ENCODE assay signal across 11 cellular contexts in the genomic region with DNA sequence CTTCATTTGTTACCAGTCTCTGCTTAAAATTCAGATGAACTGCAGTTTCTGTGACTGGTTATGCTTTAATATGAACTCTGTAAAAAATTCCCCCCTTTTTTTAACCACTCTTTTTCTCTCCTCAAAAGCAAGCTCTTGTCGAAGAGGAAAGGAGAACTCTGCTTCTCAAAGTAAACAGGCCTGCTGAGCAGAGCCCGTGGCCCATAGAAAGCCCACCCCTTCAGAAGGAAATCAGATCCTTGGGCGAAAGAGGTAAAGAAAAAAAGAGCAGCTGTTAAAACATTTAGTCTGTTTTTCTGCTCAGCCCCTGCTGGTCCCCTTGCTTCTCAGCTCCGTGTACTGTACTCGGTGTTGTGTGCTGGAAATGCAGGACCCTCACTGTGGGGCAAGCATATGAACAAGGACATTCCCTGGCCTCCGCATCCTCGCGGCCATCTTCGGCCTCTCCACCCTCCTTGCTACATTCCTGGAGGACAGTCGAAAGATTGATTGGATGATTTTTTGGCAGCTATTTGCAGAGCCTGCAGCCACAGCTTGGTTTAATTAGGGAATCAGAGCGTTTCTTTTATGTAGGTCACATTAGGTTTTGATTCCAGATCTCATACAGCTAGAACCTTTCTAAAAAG.
DNase-seq lines count a peak whose midpoint lies in the region; ATAC-seq, FAIRE-seq and TF ChIP-seq lines count a peak whose summit lies in the region.
"Had no signal": no experiment of that assay in that cellular context is flagged by ENCODE, and none has a peak within 500 bp of the region (broad histone marks: within the 10 kb centered on the region; RNA-seq: fewer than 3 reads in every experiment).

No MANE protein-coding gene starts in this region.

- H3K27ac Mint-ChIP-seq in osteocyte (ENCODE audit: unreplicated experiment) = peak overlapping the region; percentile 90

- H3K4me3 ChIP-seq in esophagus squamous epithelium = peak overlapping the region in 1 of 4 donors; percentile 9
- H3K4me3 ChIP-seq in HepG2 (replicated peaks in 1 of 3; ENCODE audit: insufficient read depth in 1 of 3, low read depth in 2 of 3, low read length in 3 of 3) = no peak overlapping the region

- H3K9me3 ChIP-seq in esophagus squamous epithelium = no peaks in the 10 kb centered on the region
- no peaks in the 10 kb centered on the region for H3K9me3 ChIP-seq in HepG2 (ENCODE audit: low read length)

- no peaks in the 10 kb centered on the region for H3K9me3 Mint-ChIP-seq in osteocyte (ENCODE audit: unreplicated experiment)

- H3K36me3 ChIP-seq in esophagus squamous epithelium = no peaks in the 10 kb centered on the region
- no peaks in the 10 kb centered on the region for H3K36me3 ChIP-seq in HepG2 (replicated peaks in 1 of 2; ENCODE audit: control insufficient read depth in 1 of 2, insufficient read depth in 2 of 2, low read length in 2 of 2)

- no peaks in the 10 kb centered on the region for H4K20me1 ChIP-seq in HepG2 (ENCODE audit: insufficient read depth, low read length)

- DNase-seq in Daoy (ENCODE audit: low read depth) (peak; percentile 48), NCI-H345 treated with DMSO at 0.1 percent for 48 hours (lab: John Stamatoyannopoulos, UW; ENCODE audit: unreplicated experiment) (peak; percentile 23), esophagus squamous epithelium (lab: John Stamatoyannopoulos, UW) (no peak), osteocyte (ENCODE audit: extremely low spot score, unreplicated experiment) (peak; percentile 91), HepG2 (ENCODE audit: low spot score) (no peak)
- DNase-seq: activated gamma-delta T cell treated with Interleukin-2 at 50 U/mL for 16 hours had no signal

- ATAC-seq in HepG2 (no peak), HG03571 (IDR thresholded peaks at IDR 0.05; ENCODE audit: unreplicated experiment) (no peak), HG02870 (IDR thresholded peaks at IDR 0.05; ENCODE audit: unreplicated experiment) (no peak), HG03442 (IDR thresholded peaks at IDR 0.05; ENCODE audit: unreplicated experiment) (no peak)

- no peaks in the 10 kb centered on the region for H3K27me3 Mint-ChIP-seq in osteocyte (ENCODE audit: unreplicated experiment)

- 22 to 38% methylated on average over 10 to 11 of the region's 11 CpGs for WGBS in esophagus squamous epithelium, 2 donors
- 37% methylated on average over 11 of the region's 11 CpGs for WGBS in HepG2 (ENCODE audit: low lambda C conversion rate)

- peaks cover 0 to 53% (median 10%) of the 10 kb centered on the region in 3 donors for H3K4me1 ChIP-seq in esophagus squamous epithelium
- no peaks in the 10 kb centered on the region for H3K4me1 ChIP-seq in HepG2 (ENCODE audit: insufficient read depth, low read length)
- H3K4me1 ChIP-seq: parathyroid adenoma had no signal

- no peak overlapping the region for H2AFZ ChIP-seq in HepG2 (ENCODE audit: low read length)
- H2AFZ ChIP-seq: parathyroid adenoma had no signal

- no peak overlapping the region for H3K9ac ChIP-seq in HepG2 (ENCODE audit: insufficient read depth, low read depth, low read length)
- H3K9ac ChIP-seq: parathyroid adenoma had no signal

- peak overlapping the region in 3 of 4 donors; percentile 57 to 65 (median 59) for H3K27ac ChIP-seq in esophagus squamous epithelium
- no peak overlapping the region for H3K27ac ChIP-seq in HepG2 (ENCODE audit: extremely low read length, insufficient read depth, low read length)
- H3K27ac ChIP-seq: parathyroid adenoma had no signal

- intact Hi-C loops in esophagus squamous epithelium (cut with DNase I) (loop anchor here (10.0 kb wide), 1 partner anchor 540 kb away; no protein-coding TSS in a partner anchor), HepG2 (cut with micrococcal nuclease; ENCODE audit: unreplicated experiment) (no loop called here)

- no peaks in the 10 kb centered on the region for H3K79me2 ChIP-seq in HepG2 (ENCODE audit: insufficient read depth, low read length)
- H3K79me2 ChIP-seq: parathyroid adenoma had no signal

- no peaks in the 10 kb centered on the region for H3K27me3 ChIP-seq in esophagus squamous epithelium
- no peaks in the 10 kb centered on the region for H3K27me3 ChIP-seq in HepG2 (ENCODE audit: control insufficient read depth in 1 of 2, insufficient read depth in 2 of 2, low read length in 2 of 2)

- in situ Hi-C loops in HepG2 (cut with HindIII; ENCODE audit: extremely low pct_ligation_motif_present, low pct_unique_long_range_greater_than_20kb) = no loop called here

- no TSS peak for BruUV-seq in HepG2 (replicated peaks; lab: Mats Ljungman, UMichigan)

- no peak overlapping the region for H3K4me2 ChIP-seq in HepG2 (ENCODE audit: low read depth, low read length)

- no peak for FAIRE-seq in HepG2 (lab: Jason Lieb, UNC)
- FAIRE-seq: TTC549 had no signal

- POLR2A ChIA-PET in HepG2 (lab: Yijun Ruan, JAX) = no interaction called here

- H3K36me3 Mint-ChIP-seq in osteocyte (ENCODE audit: unreplicated experiment) = no peaks in the 10 kb centered on the region

- no peak for TF ChIP-seq EP300 in HepG2 (IDR thresholded peaks at IDR 0.05; ENCODE audit: low read depth in 2 of 2, low read length in 2 of 2)
- no peak for TF ChIP-seq EP300 in HepG2 (CRISPR knock-in tag; IDR thresholded peaks at IDR 0.05; ENCODE audit: borderline replicate concordance)

- H3K4me1 Mint-ChIP-seq in osteocyte (ENCODE audit: unreplicated experiment) = peaks cover 63% of the 10 kb centered on the region

- no peak for TF ChIP-seq RAD21 in HepG2 (CRISPR knock-in tag; IDR thresholded peaks at IDR 0.05)

- no peak for TF ChIP-seq POLR2A in esophagus squamous epithelium (IDR thresholded peaks at IDR 0.05)
- TF ChIP-seq POLR2A in HepG2 (IDR thresholded peaks at IDR 0.05; ENCODE audit: insufficient read depth in 1 of 2, low read depth in 2 of 2, low read length in 2 of 2) = no peak

- CTCF ChIA-PET in HepG2 (lab: Yijun Ruan, JAX; ENCODE audit: low intra/inter-chr PET ratio, low total read pairs) = no interaction called here

- TF ChIP-seq CTCF in esophagus squamous epithelium (IDR thresholded peaks at IDR 0.05) (no peak), osteocyte (IDR thresholded peaks at IDR 0.05) (peak; percentile 45), HepG2 (CRISPR knock-in tag; IDR thresholded peaks at IDR 0.05) (no peak)

- peak overlapping the region; percentile 60 for H3K4me3 Mint-ChIP-seq in osteocyte (ENCODE audit: unreplicated experiment)

TF ChIP-seq in HepG2, 621 proteins besides CTCF, POLR2A, EP300 and RAD21 (continues in another document):
- TF ChIP-seq ZNF720 (CRISPR knock-in tag; IDR thresholded peaks at IDR 0.05) = no peak
- TF ChIP-seq, protein P1, sequence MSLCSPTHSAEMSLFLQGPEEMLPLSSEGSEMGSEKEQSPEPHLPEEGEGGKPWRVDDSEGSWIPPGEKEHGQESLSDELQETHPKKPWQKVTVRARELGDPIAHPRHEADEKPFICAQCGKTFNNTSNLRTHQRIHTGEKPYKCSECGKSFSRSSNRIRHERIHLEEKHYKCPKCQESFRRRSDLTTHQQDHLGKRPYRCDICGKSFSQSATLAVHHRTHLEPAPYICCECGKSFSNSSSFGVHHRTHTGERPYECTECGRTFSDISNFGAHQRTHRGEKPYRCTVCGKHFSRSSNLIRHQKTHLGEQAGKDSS (CRISPR knock-in tag; IDR thresholded peaks at IDR 0.05; ENCODE audit: borderline replicate concordance, low read depth) = no peak
- TF ChIP-seq ZFP1 (CRISPR knock-in tag; IDR thresholded peaks at IDR 0.05) = no peak
- no peak for TF ChIP-seq ZNF746 (CRISPR knock-in tag; IDR thresholded peaks at IDR 0.05)
- TF ChIP-seq ZC3H4 (CRISPR knock-in tag; IDR thresholded peaks at IDR 0.05; ENCODE audit: borderline replicate concordance) = no peak
- no peak for TF ChIP-seq SALL2 (CRISPR knock-in tag; IDR thresholded peaks at IDR 0.05)
- no peak for TF ChIP-seq ZNF776 (CRISPR knock-in tag; IDR thresholded peaks at IDR 0.05)
- no peak for TF ChIP-seq HOXD1 (CRISPR knock-in tag; IDR thresholded peaks at IDR 0.05)
- no peak for TF ChIP-seq HNF4A (CRISPR knock-in tag; IDR thresholded peaks at IDR 0.05)
- TF ChIP-seq, protein P2, sequence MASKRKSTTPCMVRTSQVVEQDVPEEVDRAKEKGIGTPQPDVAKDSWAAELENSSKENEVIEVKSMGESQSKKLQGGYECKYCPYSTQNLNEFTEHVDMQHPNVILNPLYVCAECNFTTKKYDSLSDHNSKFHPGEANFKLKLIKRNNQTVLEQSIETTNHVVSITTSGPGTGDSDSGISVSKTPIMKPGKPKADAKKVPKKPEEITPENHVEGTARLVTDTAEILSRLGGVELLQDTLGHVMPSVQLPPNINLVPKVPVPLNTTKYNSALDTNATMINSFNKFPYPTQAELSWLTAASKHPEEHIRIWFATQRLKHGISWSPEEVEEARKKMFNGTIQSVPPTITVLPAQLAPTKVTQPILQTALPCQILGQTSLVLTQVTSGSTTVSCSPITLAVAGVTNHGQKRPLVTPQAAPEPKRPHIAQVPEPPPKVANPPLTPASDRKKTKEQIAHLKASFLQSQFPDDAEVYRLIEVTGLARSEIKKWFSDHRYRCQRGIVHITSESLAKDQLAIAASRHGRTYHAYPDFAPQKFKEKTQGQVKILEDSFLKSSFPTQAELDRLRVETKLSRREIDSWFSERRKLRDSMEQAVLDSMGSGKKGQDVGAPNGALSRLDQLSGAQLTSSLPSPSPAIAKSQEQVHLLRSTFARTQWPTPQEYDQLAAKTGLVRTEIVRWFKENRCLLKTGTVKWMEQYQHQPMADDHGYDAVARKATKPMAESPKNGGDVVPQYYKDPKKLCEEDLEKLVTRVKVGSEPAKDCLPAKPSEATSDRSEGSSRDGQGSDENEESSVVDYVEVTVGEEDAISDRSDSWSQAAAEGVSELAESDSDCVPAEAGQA (IDR thresholded peaks at IDR 0.05; ENCODE audit: low read depth) = no peak
- TF ChIP-seq, protein P2 (CRISPR knock-in tag; IDR thresholded peaks at IDR 0.05; ENCODE audit: borderline replicate concordance) = no peak
- TF ChIP-seq ZNF20 (CRISPR knock-in tag; IDR thresholded peaks at IDR 0.05) = no peak

Comparison
In these comparisons a context has a peak if more than half of its experiments do, and no peak if none do; other contexts are left out.
1. DNase-seq: peak in Daoy (single experiment), NCI-H345 treated with DMSO at 0.1 percent for 48 hours (single experiment) and osteocyte (single experiment); none in esophagus squamous epithelium (single experiment) and HepG2 (single experiment).